8 cellular contexts compared by ENCODE assay signal in the genomic region with DNA sequence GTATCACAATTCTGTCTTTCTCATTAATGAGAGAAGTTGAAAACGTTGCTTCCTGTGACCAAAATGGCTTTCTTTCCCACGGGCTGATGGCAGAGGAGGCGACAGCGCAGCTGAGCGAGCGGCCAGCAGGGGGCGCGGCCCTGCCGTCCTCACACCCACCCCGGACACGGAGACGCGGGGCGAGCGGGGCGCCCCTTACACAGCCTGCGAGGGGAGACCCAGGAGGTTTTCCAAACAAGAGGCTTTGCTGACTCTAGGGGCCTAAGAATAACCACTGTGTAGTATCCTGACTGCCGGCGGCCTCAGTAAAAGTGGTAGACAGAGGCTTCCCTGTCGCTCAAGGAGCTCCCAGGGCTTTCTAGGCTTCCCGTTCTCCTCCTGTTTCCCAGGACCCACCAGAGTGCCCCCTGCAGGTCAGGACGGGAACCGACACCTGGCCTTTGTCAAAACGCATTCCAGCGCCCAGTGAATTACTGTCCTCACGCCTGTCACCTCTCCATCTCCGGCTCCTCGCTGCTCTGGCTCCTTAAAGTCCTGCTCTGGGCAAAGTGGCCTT. TPM values are rescaled to one million over a fixed set of nuclear protein-coding genes. Genes with fewer than 3 reads are reported as not detected.
DNase-seq lines count a peak whose midpoint lies in the region; ATAC-seq, FAIRE-seq and TF ChIP-seq lines count a peak whose summit lies in the region.

No MANE protein-coding gene starts in this region.

- peak; percentile 82 for ATAC-seq in GM23338

- peak overlapping the region; percentile 61; the same call in 1 of the 2 replicates for H3K4me2 ChIP-seq in GM23338

- H3K27me3 ChIP-seq in GM23338 (ENCODE audit: insufficient read depth) (no peaks in the 10 kb centered on the region), neuron (ENCODE audit: insufficient read depth, low read length) (peaks cover 2% of the 10 kb centered on the region)

- peak overlapping the region; percentile 89 for H3K27ac ChIP-seq in GM23338 (ENCODE audit: low read depth)

- H3K36me3 ChIP-seq in GM23338 (ENCODE audit: insufficient read depth) (peaks cover 26% of the 10 kb centered on the region), neuron (ENCODE audit: insufficient read depth, low read length) (no peaks in the 10 kb centered on the region)

- H3K4me1 ChIP-seq in GM23338 (ENCODE audit: insufficient read depth) (peaks cover 54% of the 10 kb centered on the region), neuron (ENCODE audit: insufficient read depth, low read length) (peaks cover 4% of the 10 kb centered on the region)

- peaks cover 40% of the 10 kb centered on the region for H3K79me2 ChIP-seq in GM23338 (replicated peaks; ENCODE audit: insufficient read depth)

- peaks cover 36% of the 10 kb centered on the region for H3F3A ChIP-seq in GM23338 (replicated peaks; ENCODE audit: low read depth)

- H3K27ac Mint-ChIP-seq in GM23338, result no peak overlapping the region

- H3K9me3 ChIP-seq in neuron (ENCODE audit: low read length), result no peaks in the 10 kb centered on the region

- H3K4me3 Mint-ChIP-seq in GM23338, result peak overlapping the region; percentile 63; the same call in 2 of the 3 replicates

- H3K9me3 Mint-ChIP-seq in GM23338, result peaks cover 20% of the 10 kb centered on the region

- H3K4me3 ChIP-seq in GM23338, result peak overlapping the region; percentile 50
- H3K4me3 ChIP-seq in neuron (ENCODE audit: low read length), result peak overlapping the region; percentile 55

- FAIRE-seq in frontal cortex (lab: Jason Lieb, UNC), result no peak

- peaks cover 13% of the 10 kb centered on the region for H3K27me3 Mint-ChIP-seq in GM23338 (ENCODE audit: insufficient read depth, low read depth, poor library complexity)

- peak; percentile 86 for DNase-seq in EL
- peak; percentile 96 for DNase-seq in GM23338 (ENCODE audit: low spot score)
- peak; percentile 88 to 90 for DNase-seq in Kasumi-1 (lab: John Stamatoyannopoulos, UW)
- peak; percentile 72 for DNase-seq in SHP77 treated with DMSO at 0.1 percent for 48 hours (lab: John Stamatoyannopoulos, UW)
- peak; percentile 85 for DNase-seq in activated gamma-delta T cell treated with Interleukin-2 at 50 U/mL for 16 hours
- peak; percentile 54 to 64 for DNase-seq in frontal cortex (ENCODE audit: low spot score in 2 of 2)
- DNase-seq in stromal cell of bone marrow (ENCODE audit: low read depth), result peak; percentile 67

- peaks cover 22% of the 10 kb centered on the region; the same call in 1 of the 2 replicates for H4K20me1 ChIP-seq in GM23338 (replicated peaks; ENCODE audit: insufficient read depth)

- peak; percentile 86 to 100 for TF ChIP-seq CTCF in GM23338 (conservative IDR thresholded peaks at IDR 0.05; ENCODE audit: low read depth in 2 of 2)

- H3K4me1 Mint-ChIP-seq in GM23338, result peaks cover 41% of the 10 kb centered on the region

- no peak overlapping the region for H2AFZ ChIP-seq in GM23338
- peak overlapping the region; percentile 85 for H2AFZ ChIP-seq in neuron (ENCODE audit: low read depth, low read length)

- H3K9me2 ChIP-seq in GM23338 (ENCODE audit: insufficient read depth), result no peaks in the 10 kb centered on the region

- peaks cover 41% of the 10 kb centered on the region for H3K36me3 Mint-ChIP-seq in GM23338 (ENCODE audit: low read depth)

TF ChIP-seq in GM23338, 12 proteins besides CTCF, POLR2A, EP300 and RAD21:
- TF ChIP-seq NANOG (IDR thresholded peaks at IDR 0.05; ENCODE audit: borderline replicate concordance), result no peak
- TF ChIP-seq CREB1 (CRISPR knock-in tag; IDR thresholded peaks at IDR 0.05; ENCODE audit: low read depth), result peak; percentile 20; the same call in 1 of the 2 replicates

RNA-seq across cellular contexts. Expression of gene FGF1, which starts 27.3 kb away (rescaled TPM):
- total RNA-seq in GM23338 (2014; rRNA removed; shearing (Covaris generic)), result 0.12 and 0.21 TPM in 2 replicates
- polyA plus RNA-seq in GM23338 (2016; fragmentation: Nextera tagmentation; extraction: Ambion mirVana), result 0.34 TPM in 1 of 2 replicates, not detected in the other
- total RNA-seq in frontal cortex, result 2.9 TPM

RNA-seq across cellular contexts. Expression of gene ARHGAP26, which starts 56.9 kb away (rescaled TPM):
- 11.0 and 16.8 TPM in 2 replicates for total RNA-seq in GM23338 (2014; rRNA removed; shearing (Covaris generic))
- 9.5 and 10.5 TPM in 2 replicates for polyA plus RNA-seq in GM23338 (2016; fragmentation: Nextera tagmentation; extraction: Ambion mirVana)
- 7.3 TPM for total RNA-seq in frontal cortex

Comparison
In these comparisons a context has a peak if more than half of its experiments do, and no peak if none do; other contexts are left out.
1. Peak in every context shown above with its lines: DNase-seq, ATAC-seq, H3K4me3 ChIP-seq and H3K27ac ChIP-seq.